24 cellular contexts compared by ENCODE assay signal in the genomic region with DNA sequence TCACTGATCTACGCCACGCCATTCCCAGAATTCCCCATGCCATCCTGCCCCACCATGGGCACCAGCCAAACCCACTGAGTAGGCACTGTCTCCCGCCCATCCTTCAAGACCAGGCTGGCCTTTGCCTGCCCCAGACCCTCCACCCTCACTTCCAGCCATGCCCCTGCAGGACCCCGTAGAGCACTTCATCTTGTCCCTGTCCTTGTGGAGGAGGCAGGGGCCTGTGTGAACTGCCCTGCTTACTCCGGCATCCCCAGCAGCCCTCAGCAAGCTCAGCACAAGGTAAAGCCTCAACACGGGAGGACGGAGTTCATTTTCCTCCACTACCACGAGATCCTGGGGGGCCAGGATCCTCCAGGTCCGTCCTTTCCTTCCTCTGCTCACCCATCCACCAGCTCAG.
"Had no signal": no experiment of that assay in that cellular context is flagged by ENCODE, and none has a peak within 500 bp of the region (broad histone marks: within the 10 kb centered on the region; RNA-seq: fewer than 3 reads in every experiment).

No MANE protein-coding gene starts in this region.

- DNase-seq: hippocampal formation; left colon; left lung; lower lobe of right lung; mammary epithelial cell; mesenchymal stem cell; naive thymus-derived CD8-positive, alpha-beta T cell; ovary; retina; right cardiac atrium; stimulated activated CD4-positive, alpha-beta T cell treated with anti-CD3 and anti-CD28 coated beads, Interleukin-4, amount 100 ng/mL, for 24 hours; stimulated activated naive CD4-positive, alpha-beta T cell treated with Interleukin-2 at 50 U/mL for 16 hours; stimulated activated naive CD8-positive, alpha-beta T cell treated with anti-CD3 and anti-CD28 coated beads, Interleukin-15, amount 100 ng/mL, for 72 hours; substantia nigra; uterus had no signal

- H3K9me3 Mint-ChIP-seq: naive thymus-derived CD8-positive, alpha-beta T cell; neural crest cell; stimulated activated effector memory CD8-positive, alpha-beta T cell treated with anti-CD3 and anti-CD28 coated beads, Interleukin-12 subunit alpha, Interleukin-12 subunit beta, amount 100 ng/mL, for 72 hours; stimulated activated naive CD8-positive, alpha-beta T cell treated with anti-CD3 and anti-CD28 coated beads, Interleukin-15, amount 100 ng/mL, for 72 hours; type B pancreatic cell had no signal

- H3K4me1 ChIP-seq: left lung, lower lobe of right lung, prostate gland, uterus had no signal

- ATAC-seq: left colon; left lung; lower lobe of right lung; naive thymus-derived CD8-positive, alpha-beta T cell; right cardiac atrium; sciatic nerve; stimulated activated effector memory CD8-positive, alpha-beta T cell treated with anti-CD3 and anti-CD28 coated beads, Interleukin-12 subunit alpha, Interleukin-12 subunit beta, amount 100 ng/mL, for 72 hours; stimulated activated naive CD8-positive, alpha-beta T cell treated with anti-CD3 and anti-CD28 coated beads, Interleukin-15, amount 100 ng/mL, for 72 hours had no signal

- H3K4me3 ChIP-seq: left lung, lower lobe of right lung, ovary, prostate gland, skin epidermis, tibial nerve, uterus had no signal

- H3K36me3 Mint-ChIP-seq: naive thymus-derived CD8-positive, alpha-beta T cell; stimulated activated effector memory CD8-positive, alpha-beta T cell treated with anti-CD3 and anti-CD28 coated beads, Interleukin-12 subunit alpha, Interleukin-12 subunit beta, amount 100 ng/mL, for 72 hours; type B pancreatic cell had no signal

- FAIRE-seq: keratinocyte had no signal

- H3K4me3 Mint-ChIP-seq: naive thymus-derived CD8-positive, alpha-beta T cell; nephron; neural crest cell; stimulated activated effector memory CD8-positive, alpha-beta T cell treated with anti-CD3 and anti-CD28 coated beads, Interleukin-12 subunit alpha, Interleukin-12 subunit beta, amount 100 ng/mL, for 72 hours; stimulated activated naive CD8-positive, alpha-beta T cell treated with anti-CD3 and anti-CD28 coated beads, Interleukin-15, amount 100 ng/mL, for 72 hours; type B pancreatic cell had no signal

- H3K9me3 ChIP-seq: left lung, lower lobe of right lung, ovary, prostate gland, tibial nerve, uterus had no signal

- H3K27ac ChIP-seq: left lung, lower lobe of right lung, ovary, prostate gland, skin epidermis, tibial nerve, uterus had no signal

- H3K27me3 Mint-ChIP-seq: stimulated activated naive CD8-positive, alpha-beta T cell treated with anti-CD3 and anti-CD28 coated beads, Interleukin-15, amount 100 ng/mL, for 72 hours had no signal

- H3K36me3 ChIP-seq: left lung, lower lobe of right lung, ovary, prostate gland, tibial nerve, uterus had no signal

- H3K27ac Mint-ChIP-seq: stimulated activated effector memory CD8-positive, alpha-beta T cell treated with anti-CD3 and anti-CD28 coated beads, Interleukin-12 subunit alpha, Interleukin-12 subunit beta, amount 100 ng/mL, for 72 hours; stimulated activated naive CD8-positive, alpha-beta T cell treated with anti-CD3 and anti-CD28 coated beads, Interleukin-15, amount 100 ng/mL, for 72 hours; type B pancreatic cell had no signal
